Comparison of ENCODE assay signal across 17 cellular contexts in the genomic region with DNA sequence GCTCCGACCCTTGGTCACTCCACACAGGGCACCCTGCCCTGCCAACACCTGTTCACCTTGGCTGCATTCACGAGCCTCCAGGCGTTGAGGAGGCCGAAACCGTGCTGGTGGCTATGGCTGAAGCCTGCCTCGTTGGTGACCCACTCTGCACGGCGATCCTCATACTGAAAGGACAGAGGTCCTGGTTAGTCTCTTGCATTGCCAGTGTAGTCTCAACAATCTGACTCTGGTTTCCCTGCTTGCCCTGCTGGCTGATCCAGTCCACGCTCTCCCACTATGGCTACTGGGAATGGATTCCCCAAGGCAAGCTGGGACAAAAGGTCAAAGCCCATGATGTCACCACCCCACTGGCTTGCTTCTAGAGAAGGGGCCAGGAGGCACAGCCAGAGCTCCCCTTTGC. TPM values are rescaled to one million over a fixed set of nuclear protein-coding genes. Genes with fewer than 3 reads are reported as not detected.
DNase-seq lines count a peak whose midpoint lies in the region; ATAC-seq and TF ChIP-seq lines count a peak whose summit lies in the region.
"Had no signal": no experiment of that assay in that cellular context is flagged by ENCODE, and none has a peak within 500 bp of the region (broad histone marks: within the 10 kb centered on the region; RNA-seq: fewer than 3 reads in every experiment).

No MANE protein-coding gene starts in this region.

- no peaks in the 10 kb centered on the region for H3K36me3 ChIP-seq in breast epithelium
- peaks cover 3% of the 10 kb centered on the region for H3K36me3 ChIP-seq in fibroblast of lung (ENCODE audit: control insufficient read depth, insufficient read depth, low read length)
- H3K36me3 ChIP-seq in rectal smooth muscle tissue (ENCODE audit: control insufficient read depth, insufficient read depth, low read length): peaks cover 34% of the 10 kb centered on the region
- H3K36me3 ChIP-seq in urinary bladder (ENCODE audit: insufficient read depth): no peaks in the 10 kb centered on the region

- H3K36me3 Mint-ChIP-seq in MCF 10A (ENCODE audit: insufficient read depth, unreplicated experiment): peaks cover 78% of the 10 kb centered on the region

- H2AFZ ChIP-seq in fibroblast of lung (ENCODE audit: low read length): no peak overlapping the region

- H3K4me1 Mint-ChIP-seq in MCF 10A (ENCODE audit: insufficient read depth, unreplicated experiment): peaks cover 14% of the 10 kb centered on the region

- peak in 1 of 2 donors; percentile 14 for DNase-seq in breast epithelium (ENCODE audit: low spot score in 2 of 2)
- no peak for DNase-seq in MCF 10A (ENCODE audit: unreplicated experiment)
- DNase-seq in fibroblast of lung (ENCODE audit: low read depth in 2 of 2): no peak
- DNase-seq in DMS153 treated with DMSO at 0.1 percent for 48 hours (lab: John Stamatoyannopoulos, UW; ENCODE audit: unreplicated experiment): no peak
- DNase-seq: activated CD8-positive, alpha-beta memory T cell treated with anti-CD3 and anti-CD28 coated beads, Interleukin-2, amount 10 ng/mL, durations not matched to agents 7 days and 5 days; activated naive CD8-positive, alpha-beta T cell treated with anti-CD3 and anti-CD28 coated beads, Interleukin-2, amount 50 U/mL, for 24 hours; KG1; mesenchymal stem cell; NCI-H1417; NCI-H226; OCI-M1; stimulated activated CD4-positive, alpha-beta T cell treated with anti-CD3 and anti-CD28 coated beads, Interleukin-2, amount 100 ng/mL, for 48 hours had no signal

- H3K9me3 ChIP-seq in breast epithelium: no peaks in the 10 kb centered on the region
- no peaks in the 10 kb centered on the region for H3K9me3 ChIP-seq in fibroblast of lung (ENCODE audit: control insufficient read depth, insufficient read depth, low read depth, low read length)

- intact Hi-C loops in breast epithelium (cut with DNase I; ENCODE audit: low total_unique reads) (no loop called here), MCF 10A (cut with micrococcal nuclease) (no loop called here)

- CTCF ChIA-PET in MCF 10A (lab: Yijun Ruan, JAX): interaction anchor here (0.6 to 4.2 kb wide), 3 partner anchors 12 to 73 kb away, joined by 3 to 27 read pairs (median 4); partner anchors contain the start of genes PCSK7 and RNF214

- no peaks in the 10 kb centered on the region for H3K9me3 Mint-ChIP-seq in MCF 10A (ENCODE audit: unreplicated experiment)
- H3K9me3 Mint-ChIP-seq: activated naive CD8-positive, alpha-beta T cell treated with anti-CD3 and anti-CD28 coated beads, Interleukin-2, amount 50 U/mL, for 24 hours had no signal

- H3K9ac ChIP-seq in fibroblast of lung (ENCODE audit: insufficient read depth, low read length) (no peak overlapping the region), rectal smooth muscle tissue (ENCODE audit: low read length) (peak overlapping the region; percentile 40)

- ATAC-seq in GM18498 (IDR thresholded peaks at IDR 0.05; ENCODE audit: unreplicated experiment) (no peak), HG03025 (IDR thresholded peaks at IDR 0.05; ENCODE audit: low FRiP score, unreplicated experiment) (no peak)
- ATAC-seq: activated CD8-positive, alpha-beta memory T cell treated with anti-CD3 and anti-CD28 coated beads, Interleukin-2, amount 10 ng/mL, durations not matched to agents 7 days and 5 days; activated naive CD8-positive, alpha-beta T cell treated with anti-CD3 and anti-CD28 coated beads, Interleukin-2, amount 50 U/mL, for 24 hours had no signal

- H3K79me2 ChIP-seq in fibroblast of lung (ENCODE audit: control insufficient read depth, insufficient read depth, low read length): no peaks in the 10 kb centered on the region

- no peak overlapping the region for H3K4me3 Mint-ChIP-seq in MCF 10A (ENCODE audit: unreplicated experiment)
- H3K4me3 Mint-ChIP-seq: activated CD8-positive, alpha-beta memory T cell treated with anti-CD3 and anti-CD28 coated beads, Interleukin-2, amount 10 ng/mL, durations not matched to agents 7 days and 5 days; activated naive CD8-positive, alpha-beta T cell treated with anti-CD3 and anti-CD28 coated beads, Interleukin-2, amount 50 U/mL, for 24 hours had no signal

- TF ChIP-seq CTCF in breast epithelium (IDR thresholded peaks at IDR 0.05) (no peak), MCF 10A (IDR thresholded peaks at IDR 0.05; ENCODE audit: unreplicated experiment) (no peak), fibroblast of lung (conservative IDR thresholded peaks at IDR 0.05 in 1 of 2, IDR thresholded peaks at IDR 0.05 in 1 of 2; ENCODE audit: low read depth in 1 of 2, low read length in 2 of 2) (no peak)

- H3K4me3 ChIP-seq in breast epithelium (peak overlapping the region in 1 of 3 donors; percentile 44), fibroblast of lung (replicated peaks in 1 of 4; ENCODE audit: control extremely low read depth in 1 of 4, insufficient read depth in 1 of 4, low read depth in 3 of 4, low read length in 4 of 4) (no peak overlapping the region), rectal smooth muscle tissue (ENCODE audit: low read length) (peak overlapping the region; percentile 28), urinary bladder (ENCODE audit: low read depth, low read length) (no peak overlapping the region)

- H3K27ac Mint-ChIP-seq in MCF 10A (ENCODE audit: low read depth, unreplicated experiment): no peak overlapping the region
- H3K27ac Mint-ChIP-seq: activated CD8-positive, alpha-beta memory T cell treated with anti-CD3 and anti-CD28 coated beads, Interleukin-2, amount 10 ng/mL, durations not matched to agents 7 days and 5 days; activated naive CD8-positive, alpha-beta T cell treated with anti-CD3 and anti-CD28 coated beads, Interleukin-2, amount 50 U/mL, for 24 hours had no signal

- peak overlapping the region; percentile 89 to 93 for H3K27ac ChIP-seq in breast epithelium
- H3K27ac ChIP-seq in fibroblast of lung (ENCODE audit: insufficient read depth, low read length): peak overlapping the region; percentile 85
- peak overlapping the region; percentile 99 for H3K27ac ChIP-seq in rectal smooth muscle tissue (ENCODE audit: low read depth, low read length)
- peak overlapping the region; percentile 67 for H3K27ac ChIP-seq in urinary bladder (ENCODE audit: low read depth)
- H3K27ac ChIP-seq: VCaP had no signal

- H3K4me1 ChIP-seq in breast epithelium: peaks cover 15 to 33% of the 10 kb centered on the region in 2 donors
- H3K4me1 ChIP-seq in fibroblast of lung (ENCODE audit: control insufficient read depth, extremely low read depth, insufficient read depth, low read length): peaks cover 39% of the 10 kb centered on the region
- peaks cover 72% of the 10 kb centered on the region for H3K4me1 ChIP-seq in rectal smooth muscle tissue (ENCODE audit: control insufficient read depth, insufficient read depth, low read length)
- H3K4me1 ChIP-seq in urinary bladder (ENCODE audit: insufficient read depth): no peaks in the 10 kb centered on the region

- H3K4me2 ChIP-seq in fibroblast of lung (ENCODE audit: extremely low read depth, insufficient read depth, low read length): no peak overlapping the region

- no TSS peak for BruUV-seq in MCF 10A (replicated peaks; lab: Mats Ljungman, UMichigan)

- H3K27me3 ChIP-seq in breast epithelium (no peaks in the 10 kb centered on the region), fibroblast of lung (ENCODE audit: control insufficient read depth, insufficient read depth, low read length) (no peaks in the 10 kb centered on the region), rectal smooth muscle tissue (ENCODE audit: control insufficient read depth, insufficient read depth, low read length) (no peaks in the 10 kb centered on the region)

- no peaks in the 10 kb centered on the region for H3K27me3 Mint-ChIP-seq in MCF 10A (ENCODE audit: insufficient read depth, unreplicated experiment)
- H3K27me3 Mint-ChIP-seq: activated CD8-positive, alpha-beta memory T cell treated with anti-CD3 and anti-CD28 coated beads, Interleukin-2, amount 10 ng/mL, durations not matched to agents 7 days and 5 days; activated naive CD8-positive, alpha-beta T cell treated with anti-CD3 and anti-CD28 coated beads, Interleukin-2, amount 50 U/mL, for 24 hours had no signal

- POLR2A ChIA-PET in MCF 10A (lab: Yijun Ruan, JAX): no interaction called here

- no peaks in the 10 kb centered on the region for H4K20me1 ChIP-seq in fibroblast of lung (ENCODE audit: control insufficient read depth, extremely low read depth, insufficient read depth, low read length)

- WGBS in urinary bladder: 75% methylated on average over 9 of the region's 9 CpGs

- no peak for TF ChIP-seq POLR2A in breast epithelium (IDR thresholded peaks at IDR 0.05)

RNA-seq across cellular contexts. Expression of gene PCSK7, which starts 12.9 kb away (rescaled TPM):
- 10 to 100 TPM; 43.2 to 51.5 (median 44.2) TPM for total RNA-seq in breast epithelium
- total RNA-seq in MCF 10A (2022): 58.6 and 61.8 TPM in 2 replicates
- 26.5 and 38.3 TPM in 2 replicates for total RNA-seq in fibroblast of lung
- polyA plus RNA-seq in fibroblast of lung: 26.8 and 28.2 TPM in 2 replicates
- polyA plus RNA-seq in fibroblast of lung (2012): 33.6 and 41.3 TPM in 2 replicates
- polyA minus RNA-seq in fibroblast of lung (ENCODE audit: low replicate concordance): 70.5 and 77.2 TPM in 2 replicates
- total RNA-seq in urinary bladder: 23.7 TPM
- polyA plus RNA-seq in urinary bladder: 45.6 TPM

RNA-seq across cellular contexts. Expression of gene RNF214, which starts 13.5 kb away (rescaled TPM):
- 10 to 100 TPM; 12.3 to 13.3 (median 12.5) TPM for total RNA-seq in breast epithelium
- 23.3 TPM in 2 replicates for total RNA-seq in MCF 10A (2022)
- 11.3 and 13.4 TPM in 2 replicates for total RNA-seq in fibroblast of lung
- 12.1 and 12.9 TPM in 2 replicates for polyA plus RNA-seq in fibroblast of lung
- 10.2 and 10.3 TPM in 2 replicates for polyA plus RNA-seq in fibroblast of lung (2012)
- 56.7 and 83.1 TPM in 2 replicates for polyA minus RNA-seq in fibroblast of lung (ENCODE audit: low replicate concordance)
- total RNA-seq in urinary bladder: 15.2 TPM
- 14.5 TPM for polyA plus RNA-seq in urinary bladder

RNA-seq across cellular contexts. Expression of gene TAGLN, which starts 19.8 kb away (rescaled TPM):
- total RNA-seq in breast epithelium (1,000 to 10,000 TPM in 2 of 3 donors, 100 to 1,000 TPM in 1; 602 to 1,663 (median 1,380) TPM), MCF 10A (2022) (18.0 and 45.4 TPM in 2 replicates), fibroblast of lung (608 and 824 TPM in 2 replicates), urinary bladder (2,727 TPM)
- polyA plus RNA-seq in fibroblast of lung (1,148 and 4,435 TPM in 2 replicates), urinary bladder (17,163 TPM)
- 941 and 3,722 TPM in 2 replicates for polyA plus RNA-seq in fibroblast of lung (2012)
- polyA minus RNA-seq in fibroblast of lung (ENCODE audit: low replicate concordance): 269 and 1,364 TPM in 2 replicates

RNA-seq across cellular contexts. Expression of gene SIDT2, which starts 40.5 kb away (rescaled TPM):
- total RNA-seq in breast epithelium (10 to 100 TPM; 45.2 to 86.7 (median 49.5) TPM), MCF 10A (2022) (17.5 and 18.4 TPM in 2 replicates), fibroblast of lung (10.3 and 23.5 TPM in 2 replicates), urinary bladder (19.6 TPM)
- polyA plus RNA-seq in fibroblast of lung (24.3 and 27.2 TPM in 2 replicates), urinary bladder (31.6 TPM)
- 32.9 and 42.1 TPM in 2 replicates for polyA plus RNA-seq in fibroblast of lung (2012)
- 219 and 284 TPM in 2 replicates for polyA minus RNA-seq in fibroblast of lung (ENCODE audit: low replicate concordance)

Comparison
In these comparisons a context has a peak if more than half of its experiments do, and no peak if none do; other contexts are left out.
1. RNA of gene TAGLN, which starts 19.8 kb away (total RNA-seq): 2,727 TPM in urinary bladder (single experiment), 602 to 1,663 TPM in breast epithelium and 608 to 824 TPM in fibroblast of lung; 18.0 to 45.4 TPM in MCF 10A; every median in the first group is over 10 times any median in the second.
2. Peak in every context shown above with its lines, with median percentiles within 50 percentile points of each other: H3K27ac ChIP-seq.